Comparison of ENCODE assay signal across 9 cellular contexts in the genomic region with DNA sequence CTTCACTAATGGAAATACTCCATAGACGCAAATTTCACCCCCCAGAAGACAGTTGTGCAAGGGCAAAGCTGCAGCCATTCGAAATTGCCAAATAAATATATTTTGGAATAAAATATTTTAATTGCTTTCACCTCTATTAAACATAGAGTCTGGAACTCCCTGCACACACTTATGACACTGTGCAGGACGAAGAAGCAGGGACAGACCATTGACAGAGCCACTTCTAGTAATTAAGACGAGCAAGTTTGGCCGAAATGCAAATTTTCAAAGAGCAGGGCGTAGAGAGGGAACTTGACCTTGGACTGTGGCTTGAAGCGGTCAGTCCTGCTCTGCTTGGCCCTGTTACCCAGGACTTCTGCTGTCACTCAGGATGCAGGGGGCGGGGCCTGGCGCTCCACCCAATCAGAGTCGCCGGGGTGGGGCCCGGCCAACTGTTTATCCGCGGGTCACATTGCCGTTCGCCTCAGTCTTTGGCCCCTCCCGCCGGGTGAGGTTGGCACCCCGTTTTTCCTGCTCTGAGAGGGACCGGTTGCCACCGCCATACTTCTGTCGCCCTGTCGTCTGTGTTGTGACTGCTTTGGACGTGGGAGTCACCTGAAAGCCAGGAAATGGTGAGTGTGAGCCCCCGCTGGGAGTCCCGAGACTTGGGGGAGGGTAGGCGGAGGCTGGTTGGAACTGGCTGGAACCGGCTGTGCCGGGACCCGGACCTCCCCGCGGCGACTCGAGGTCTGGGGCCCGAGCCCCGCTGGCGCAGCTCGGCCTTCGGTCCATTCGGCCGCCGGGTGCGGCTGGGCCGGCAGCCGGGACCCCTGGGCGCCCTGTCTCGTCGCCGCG. TPM values are rescaled to one million over a fixed set of nuclear protein-coding genes. Genes with fewer than 3 reads are reported as not detected.
A peak's percentile ranks its signal among the peaks of the same experiment; 100 is the strongest.
DNase-seq lines count a peak whose midpoint lies in the region; ATAC-seq, FAIRE-seq and TF ChIP-seq lines count a peak whose summit lies in the region.
"Had no signal": no experiment of that assay in that cellular context is flagged by ENCODE, and none has a peak within 500 bp of the region (broad histone marks: within the 10 kb centered on the region; RNA-seq: fewer than 3 reads in every experiment).

A gene (plus strand): TSS at position 466 of the 834 bp plus-strand sequence. CDS start 143 bp downstream, at position 609.

- peaks cover 2 to 15% of the 10 kb centered on the region in 2 donors for H3K9me3 ChIP-seq in kidney (ENCODE audit: control insufficient read depth in 1 of 2, low read length in 2 of 2)

- H3K36me3 ChIP-seq in kidney (ENCODE audit: control insufficient read depth in 1 of 2, insufficient read depth in 2 of 2, low read length in 2 of 2): peaks cover 0 to 3% of the 10 kb centered on the region in 2 donors

- DNase-seq in COLO668 (lab: John Stamatoyannopoulos, UW; ENCODE audit: unreplicated experiment) (peak; percentile 94), NCI-H1092 (lab: John Stamatoyannopoulos, UW) (peak; percentile 83), choroid plexus epithelial cell (ENCODE audit: low read depth) (peak; percentile 93), kidney (peak; percentile 99), DMS153 treated with DMSO at 0.1 percent for 48 hours (lab: John Stamatoyannopoulos, UW; ENCODE audit: unreplicated experiment) (no peak)
- peak; percentile 49 to 75 for DNase-seq in activated CD4-positive, alpha-beta T cell treated with anti-CD3 and anti-CD28 coated beads for 24 hours (ENCODE audit: low read depth in 2 of 2)
- DNase-seq in stimulated activated CD4-positive, alpha-beta T cell treated with anti-CD3 and anti-CD28 coated beads, Interleukin-12 subunit alpha, Interleukin-12 subunit beta, amount 100 ng/mL, for 24 hours (ENCODE audit: low read depth in 2 of 2): peak; percentile 49 to 74

- H3K4me1 ChIP-seq in kidney (ENCODE audit: control insufficient read depth in 1 of 2, insufficient read depth in 1 of 2, low read depth in 1 of 2, low read length in 2 of 2): no peaks in the 10 kb centered on the region

- peak; percentile 86 for FAIRE-seq in kidney (lab: Jason Lieb, UNC)

- peak within 1 kb of the TSS; percentile 98 for H3K4me3 ChIP-seq in choroid plexus epithelial cell (ENCODE audit: low read depth, low read length)
- peak within 1 kb of the TSS; percentile 83 to 95 for H3K4me3 ChIP-seq in kidney (ENCODE audit: low read length in 2 of 2)

- peak within 1 kb of the TSS; percentile 92 to 99 for H3K9ac ChIP-seq in kidney (ENCODE audit: low read length in 2 of 2)

- peak within 1 kb of the TSS; percentile 97 to 98 for H3K27ac ChIP-seq in kidney (ENCODE audit: low read depth in 2 of 2, low read length in 2 of 2)

- ATAC-seq in GM21529 (IDR thresholded peaks at IDR 0.05; ENCODE audit: unreplicated experiment): peak; percentile 82

- TF ChIP-seq CTCF in choroid plexus epithelial cell (conservative IDR thresholded peaks at IDR 0.05; ENCODE audit: low read depth, low read length): no peak
- no peak for TF ChIP-seq CTCF in kidney (IDR thresholded peaks at IDR 0.05; ENCODE audit: borderline replicate concordance, extremely low read depth, insufficient read depth)

- intact Hi-C loops in kidney (cut with DNase I): no loop called here

RNA-seq across cellular contexts. Expression of the gene that starts here (rescaled TPM):
- total RNA-seq in kidney: 28.1 TPM
- polyA plus RNA-seq in kidney (ENCODE audit: insufficient read depth, low read depth, low replicate concordance): 7.4 TPM
- total RNA-seq: NCI-H460 had no signal
